Comparison of ENCODE assay signal across 1 cellular context in genomic region chr6:30542404-30542725, GRCh38.
TF ChIP-seq lines count a peak whose summit lies in the region.

No MANE protein-coding gene starts in this region.

TF ChIP-seq in SK-N-SH, 30 proteins besides CTCF, POLR2A, EP300 and RAD21:
- no peak for TF ChIP-seq SMC3 (IDR thresholded peaks at IDR 0.05; ENCODE audit: low read depth, low read length)
- TF ChIP-seq PBX3 (IDR thresholded peaks at IDR 0.05): no peak
- no peak for TF ChIP-seq RCOR1 (IDR thresholded peaks at IDR 0.05; ENCODE audit: low read length)
- TF ChIP-seq MXI1 (IDR thresholded peaks at IDR 0.05; ENCODE audit: low read depth, low read length): no peak
- TF ChIP-seq USF2 (IDR thresholded peaks at IDR 0.05; ENCODE audit: borderline replicate concordance, low read depth, low read length): no peak
- no peak for TF ChIP-seq RFX5 (IDR thresholded peaks at IDR 0.05; ENCODE audit: low read length)
- TF ChIP-seq REST (IDR thresholded peaks at IDR 0.05; ENCODE audit: low read depth, low read length): no peak
- no peak for TF ChIP-seq MAX (IDR thresholded peaks at IDR 0.05; ENCODE audit: low read depth)
- TF ChIP-seq NRF1 (IDR thresholded peaks at IDR 0.05; ENCODE audit: low read depth, low read length): no peak
- no peak for TF ChIP-seq TEAD4 (IDR thresholded peaks at IDR 0.05; ENCODE audit: borderline replicate concordance, insufficient read depth)
- no peak for TF ChIP-seq JUND (IDR thresholded peaks at IDR 0.05)
